ENCODE assay signal across 9 cellular contexts in genomic region chr13:38685974-38686571, GRCh38. TPM values are rescaled to one million over a fixed set of nuclear protein-coding genes. Genes with fewer than 3 reads are reported as not detected.
A peak's percentile ranks its signal among the peaks of the same experiment; 100 is the strongest.
DNase-seq lines count a peak whose midpoint lies in the region; ATAC-seq, FAIRE-seq and TF ChIP-seq lines count a peak whose summit lies in the region.
"Had no signal": no experiment of that assay in that cellular context is flagged by ENCODE, and none has a peak within 500 bp of the region (broad histone marks: within the 10 kb centered on the region; RNA-seq: fewer than 3 reads in every experiment).

No MANE protein-coding gene starts in this region.

- H3K4me1 ChIP-seq in ascending aorta = no peaks in the 10 kb centered on the region
- peaks cover 3 to 4% of the 10 kb centered on the region in 2 donors for H3K4me1 ChIP-seq in kidney (ENCODE audit: control insufficient read depth in 1 of 2, insufficient read depth in 1 of 2, low read depth in 1 of 2, low read length in 2 of 2)
- H3K4me1 ChIP-seq in tibial artery = peaks cover 0 to 22% (median 16%) of the 10 kb centered on the region in 4 donors

- peaks cover 0 to 11% (median 6%) of the 10 kb centered on the region in 3 donors for H3K4me1 Mint-ChIP-seq in T-cell

- H3K27ac Mint-ChIP-seq in T-cell = peak overlapping the region in 1 of 2 donors; percentile 43

- ATAC-seq in Right ventricle myocardium superior (ENCODE audit: poor library complexity) (peak; percentile 61), left cardiac atrium (no peak), T-cell (replicated peaks in 1 of 4) (no peak), HG03378 (IDR thresholded peaks at IDR 0.05; ENCODE audit: unreplicated experiment) (no peak)

- FAIRE-seq in kidney (lab: Jason Lieb, UNC) = peak; percentile 11

- POLR2A ChIA-PET in T-cell (lab: Charles Lee) = no interaction called here

- peaks cover 10 to 21% of the 10 kb centered on the region in 2 donors for H3K27me3 Mint-ChIP-seq in T-cell

- H3K36me3 Mint-ChIP-seq in T-cell = no peaks in the 10 kb centered on the region

- DNase-seq in Right ventricle myocardium superior = no peak
- no peak for DNase-seq in left cardiac atrium
- no peak for DNase-seq in ascending aorta (ENCODE audit: low spot score in 2 of 2)
- no peak for DNase-seq in kidney
- no peak for DNase-seq in tibial artery
- no peak for DNase-seq in activated effector memory CD4-positive, alpha-beta T cell treated with Interleukin-2 at 50 U/mL for 16 hours
- no peak for DNase-seq in T-cell
- DNase-seq: DND-41 had no signal

- no peak overlapping the region for H3K4me3 Mint-ChIP-seq in T-cell

- H3K9me3 ChIP-seq in ascending aorta (no peaks in the 10 kb centered on the region), kidney (ENCODE audit: control insufficient read depth in 1 of 2, low read length in 2 of 2) (no peaks in the 10 kb centered on the region), tibial artery (no peaks in the 10 kb centered on the region)

- H3K4me3 ChIP-seq in ascending aorta = peak overlapping the region; percentile 27 to 59
- peak overlapping the region; percentile 80 to 84 for H3K4me3 ChIP-seq in kidney (ENCODE audit: low read length in 2 of 2)
- H3K4me3 ChIP-seq in tibial artery = peak overlapping the region; percentile 30 to 51

- H3K27me3 ChIP-seq in ascending aorta = no peaks in the 10 kb centered on the region
- H3K27me3 ChIP-seq in tibial artery = peaks cover 0 to 45% of the 10 kb centered on the region in 2 donors

- intact Hi-C loops in Right ventricle myocardium superior (cut with DNase I) (loop anchor here (5.0 kb wide), 1 partner anchor 76 kb away; no protein-coding TSS in a partner anchor), left cardiac atrium (cut with DNase I) (loop anchor here (5.0 to 10.0 kb wide), 3 partner anchors 76 to 231 kb away; no protein-coding TSS in a partner anchor), ascending aorta (cut with DNase I) (no loop called here), kidney (cut with DNase I) (no loop called here), tibial artery (cut with DNase I; ENCODE audit: low total_unique reads) (no loop called here)

- H3K9me3 Mint-ChIP-seq in T-cell = no peaks in the 10 kb centered on the region

- CTCF ChIA-PET in T-cell (lab: Charles Lee) = interaction anchor here in 1 of 2 donors (0.5 kb wide), 1 partner anchor 1713 kb away, joined by 3 read pairs; no protein-coding TSS in a partner anchor

- H3K36me3 ChIP-seq in ascending aorta (no peaks in the 10 kb centered on the region), kidney (ENCODE audit: control insufficient read depth in 1 of 2, insufficient read depth in 2 of 2, low read length in 2 of 2) (no peaks in the 10 kb centered on the region), tibial artery (no peaks in the 10 kb centered on the region)

- H3K27ac ChIP-seq in ascending aorta (no peak overlapping the region), kidney (ENCODE audit: low read depth in 2 of 2, low read length in 2 of 2) (peak overlapping the region; percentile 13 to 32), tibial artery (no peak overlapping the region)

- TF ChIP-seq CTCF in ascending aorta (IDR thresholded peaks at IDR 0.05) = no peak
- no peak for TF ChIP-seq CTCF in kidney (IDR thresholded peaks at IDR 0.05; ENCODE audit: borderline replicate concordance, extremely low read depth, insufficient read depth)
- TF ChIP-seq CTCF in tibial artery (IDR thresholded peaks at IDR 0.05) = no peak

- H3K9ac ChIP-seq in kidney (ENCODE audit: low read length in 2 of 2) = peak overlapping the region; percentile 8 to 33

RNA-seq across cellular contexts. Expression of gene FREM2, which starts 0.8 kb away (rescaled TPM):
- total RNA-seq in Right ventricle myocardium superior (0.03 TPM), left cardiac atrium (under 1 TPM in 1 of 2 donors, not detected in 1; 0.03 TPM), ascending aorta (not detected), kidney (16.9 TPM), T-cell (under 1 TPM in 3 of 5 donors, not detected in 2; 0.03 to 0.12 (median 0.03) TPM)
- polyA plus RNA-seq in kidney (ENCODE audit: insufficient read depth, low read depth, low replicate concordance) = 3.6 TPM

Comparison
In these comparisons a context has a peak if more than half of its experiments do, and no peak if none do; other contexts are left out.
1. H3K27ac ChIP-seq: peak in kidney (2 of 2); none in ascending aorta (0 of 2) and tibial artery (0 of 2).
2. RNA of gene FREM2, which starts 0.8 kb away (total RNA-seq): 16.9 TPM in kidney (single experiment); 0.03 to 0.12 TPM in T-cell, 0.03 TPM in Right ventricle myocardium superior (single experiment), 0.03 TPM in left cardiac atrium and not detected in ascending aorta (single experiment); every median in the first group is over 10 times any median in the second.
3. intact Hi-C loops: an anchor here in Right ventricle myocardium superior (5.0 kb wide) and left cardiac atrium (5.0 to 10.0 kb wide); none called in ascending aorta, kidney and tibial artery.
4. Peak in every context shown above with its lines, with median percentiles within 50 percentile points of each other: H3K4me3 ChIP-seq.